ENCODE assay signal across 8 cellular contexts in the genomic region with DNA sequence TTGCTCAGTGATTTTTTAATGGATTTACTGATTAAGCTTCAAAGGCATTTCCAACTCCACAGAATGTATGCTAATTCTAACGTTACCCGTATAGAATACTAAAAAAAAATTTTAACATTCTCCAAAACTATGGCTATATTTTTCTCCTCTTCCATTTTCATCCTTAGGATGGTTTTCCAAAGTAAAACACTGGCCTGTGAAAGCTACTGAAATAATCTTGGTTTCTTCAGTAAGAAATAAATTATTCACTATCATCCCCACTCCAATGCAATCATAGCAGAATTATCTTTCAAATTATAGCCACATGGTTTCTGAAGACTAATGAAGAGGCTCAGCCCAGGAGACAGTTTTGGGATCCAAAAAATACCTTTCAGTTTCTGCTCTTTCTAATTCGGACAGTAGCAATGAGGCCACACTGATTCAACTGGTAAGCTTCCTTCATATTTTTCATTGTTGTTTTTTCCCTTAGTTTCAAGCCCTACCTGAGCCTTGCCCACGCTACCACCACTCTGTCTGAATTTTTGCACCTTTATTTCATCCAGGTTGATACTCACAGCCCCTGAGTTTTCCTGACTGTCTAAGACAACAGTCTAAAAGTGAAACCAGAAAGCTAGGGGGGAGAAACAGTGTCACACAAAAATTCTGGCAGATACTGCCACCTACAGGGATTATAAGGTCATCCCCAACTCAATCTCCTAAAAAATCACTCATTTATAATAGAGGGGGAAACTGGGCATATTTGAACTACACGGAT.
DNase-seq lines count a peak whose midpoint lies in the region; ATAC-seq and TF ChIP-seq lines count a peak whose summit lies in the region.

No MANE protein-coding gene starts in this region.

- peak overlapping the region; percentile 3 for H3K4me2 ChIP-seq in fibroblast of lung (ENCODE audit: extremely low read depth, insufficient read depth, low read length)

- no peaks in the 10 kb centered on the region for H3K36me3 ChIP-seq in CD4-positive, CD25-positive, alpha-beta regulatory T cell (ENCODE audit: control insufficient read depth, insufficient read depth, low read length)
- H3K36me3 ChIP-seq in fibroblast of lung (ENCODE audit: control insufficient read depth, insufficient read depth, low read length), result no peaks in the 10 kb centered on the region

- H3K4me3 ChIP-seq in CD4-positive, CD25-positive, alpha-beta regulatory T cell (ENCODE audit: low read depth, low read length), result no peak overlapping the region
- H3K4me3 ChIP-seq in fibroblast of lung (replicated peaks in 1 of 4; ENCODE audit: control extremely low read depth in 1 of 4, insufficient read depth in 1 of 4, low read depth in 3 of 4, low read length in 4 of 4), result peak overlapping the region in 2 of 4 experiments; percentile 37 to 59

- H3K4me3 Mint-ChIP-seq in CD4-positive, CD25-positive, alpha-beta regulatory T cell, result peak overlapping the region in 2 of 4 donors; percentile 61 to 75
- H3K4me3 Mint-ChIP-seq in T-helper 17 cell (peak overlapping the region; percentile 80), neural crest cell (no peak overlapping the region)

- H3K4me1 Mint-ChIP-seq in CD4-positive, CD25-positive, alpha-beta regulatory T cell, result no peaks in the 10 kb centered on the region
- H3K4me1 Mint-ChIP-seq in T-helper 17 cell (peaks cover 7% of the 10 kb centered on the region), neural crest cell (peaks cover 5% of the 10 kb centered on the region)

- H3K9ac ChIP-seq in fibroblast of lung (ENCODE audit: insufficient read depth, low read length), result no peak overlapping the region

- H3K79me2 ChIP-seq in fibroblast of lung (ENCODE audit: control insufficient read depth, insufficient read depth, low read length), result no peaks in the 10 kb centered on the region

- no peaks in the 10 kb centered on the region for H3K4me1 ChIP-seq in CD4-positive, CD25-positive, alpha-beta regulatory T cell (ENCODE audit: control insufficient read depth, insufficient read depth, low read length, poor library complexity, severe bottlenecking)
- H3K4me1 ChIP-seq in fibroblast of lung (ENCODE audit: control insufficient read depth, extremely low read depth, insufficient read depth, low read length), result no peaks in the 10 kb centered on the region

- no peaks in the 10 kb centered on the region for H3K27me3 Mint-ChIP-seq in CD4-positive, CD25-positive, alpha-beta regulatory T cell
- no peaks in the 10 kb centered on the region for H3K27me3 Mint-ChIP-seq in T-helper 17 cell
- no peaks in the 10 kb centered on the region for H3K27me3 Mint-ChIP-seq in neural crest cell (ENCODE audit: low read depth)

- peak in 2 of 3 donors; percentile 2 to 36 for DNase-seq in CD4-positive, CD25-positive, alpha-beta regulatory T cell
- DNase-seq in NCI-H1694 (lab: John Stamatoyannopoulos, UW) (peak; percentile 80), T-helper 17 cell (peak in 1 of 3 donors; percentile 3), fibroblast of lung (ENCODE audit: low read depth in 2 of 2) (peak; percentile 28 to 41), neural crest cell (ENCODE audit: low read depth, low spot score) (peak; percentile 3), activated gamma-delta T cell (lab: John Stamatoyannopoulos, UW) (no peak)

- no peaks in the 10 kb centered on the region for H3K36me3 Mint-ChIP-seq in CD4-positive, CD25-positive, alpha-beta regulatory T cell
- H3K36me3 Mint-ChIP-seq in T-helper 17 cell (ENCODE audit: low read depth), result no peaks in the 10 kb centered on the region
- H3K36me3 Mint-ChIP-seq in neural crest cell (ENCODE audit: low read depth), result no peaks in the 10 kb centered on the region

- TF ChIP-seq CTCF in fibroblast of lung (conservative IDR thresholded peaks at IDR 0.05 in 1 of 2, IDR thresholded peaks at IDR 0.05 in 1 of 2; ENCODE audit: low read depth in 1 of 2, low read length in 2 of 2) (peak; percentile 28 to 45), neural crest cell (conservative IDR thresholded peaks at IDR 0.05) (peak; percentile 84)

- no peaks in the 10 kb centered on the region for H3K9me3 ChIP-seq in CD4-positive, CD25-positive, alpha-beta regulatory T cell (ENCODE audit: control insufficient read depth in 2 of 2, low read length in 2 of 2)
- no peaks in the 10 kb centered on the region for H3K9me3 ChIP-seq in T-helper 17 cell (ENCODE audit: control insufficient read depth, low read length, poor library complexity, severe bottlenecking)
- H3K9me3 ChIP-seq in fibroblast of lung (ENCODE audit: control insufficient read depth, insufficient read depth, low read depth, low read length), result no peaks in the 10 kb centered on the region

- H2AFZ ChIP-seq in fibroblast of lung (ENCODE audit: low read length), result peak overlapping the region; percentile 1

- no peaks in the 10 kb centered on the region for H4K20me1 ChIP-seq in fibroblast of lung (ENCODE audit: control insufficient read depth, extremely low read depth, insufficient read depth, low read length)

- no peak overlapping the region for H3K27ac ChIP-seq in CD4-positive, CD25-positive, alpha-beta regulatory T cell (ENCODE audit: insufficient read depth, low read length, poor library complexity, severe bottlenecking)
- H3K27ac ChIP-seq in fibroblast of lung (ENCODE audit: insufficient read depth, low read length), result no peak overlapping the region

- H3K27ac Mint-ChIP-seq in CD4-positive, CD25-positive, alpha-beta regulatory T cell, result peak overlapping the region in 1 of 3 donors; percentile 1
- H3K27ac Mint-ChIP-seq in T-helper 17 cell (no peak overlapping the region), neural crest cell (ENCODE audit: unreplicated experiment) (no peak overlapping the region)

- H3K27me3 ChIP-seq in CD4-positive, CD25-positive, alpha-beta regulatory T cell (ENCODE audit: control insufficient read depth, insufficient read depth, low read length), result no peaks in the 10 kb centered on the region
- H3K27me3 ChIP-seq in fibroblast of lung (ENCODE audit: control insufficient read depth, insufficient read depth, low read length), result no peaks in the 10 kb centered on the region

- H3K9me3 Mint-ChIP-seq in CD4-positive, CD25-positive, alpha-beta regulatory T cell, result peaks cover 0 to 4% (median 0%) of the 10 kb centered on the region in 7 donors
- H3K9me3 Mint-ChIP-seq in neural crest cell, result no peaks in the 10 kb centered on the region

- ATAC-seq in CD4-positive, CD25-positive, alpha-beta regulatory T cell (ENCODE audit: low read depth in 2 of 2), result no peak
- ATAC-seq in GM18867 (IDR thresholded peaks at IDR 0.05; ENCODE audit: unreplicated experiment) (peak; percentile 98), HG02981 (IDR thresholded peaks at IDR 0.05; ENCODE audit: unreplicated experiment) (peak; percentile 99), T-helper 17 cell (peak; percentile 62)

Comparison
In these comparisons a context has a peak if more than half of its experiments do, and no peak if none do; other contexts are left out.
1. ATAC-seq: peak in GM18867 (single experiment), HG02981 (single experiment) and T-helper 17 cell (single experiment); none in CD4-positive, CD25-positive, alpha-beta regulatory T cell (0 of 2).